In genomic region chr20:39277185-39277584, GRCh38 we compare ENCODE assay signal across 39 cellular contexts.
"Had no signal": no experiment of that assay in that cellular context is flagged by ENCODE, and none has a peak within 500 bp of the region (broad histone marks: within the 10 kb centered on the region; RNA-seq: fewer than 3 reads in every experiment).

No MANE protein-coding gene starts in this region.

- H3K9me3 Mint-ChIP-seq: activated naive CD4-positive, alpha-beta T cell treated with anti-CD3 and anti-CD28 coated beads, Interleukin-2, amount 50 U/mL, for 24 hours; activated naive CD8-positive, alpha-beta T cell treated with anti-CD3 and anti-CD28 coated beads, Interleukin-2, amount 10 ng/mL, durations not matched to agents 7 days and 5 days; activated T-helper 1 cell treated with anti-CD3 and anti-CD28 coated beads, Interleukin-12 subunit alpha, Interleukin-12 subunit beta, Interleukin-2, Interleukin-4 antibody, amounts not matched to agents 30 ng/mL and 10 ng/mL and 1 ng/mL, durations not matched to agents 14 hours and 24 hours and 36 hours; activated T-helper 17 cell treated with anti-CD3 and anti-CD28 coated beads, Interleukin-2, amount 50 U/mL, for 72 hours had no signal

- H3K36me3 ChIP-seq: adrenal gland, ascending aorta, brain microvascular endothelial cell, breast epithelium, cardiac muscle cell had no signal

- H3K27me3 Mint-ChIP-seq: activated naive CD4-positive, alpha-beta T cell treated with anti-CD3 and anti-CD28 coated beads, Interleukin-2, amount 10 ng/mL, durations not matched to agents 7 days and 5 days; activated naive CD8-positive, alpha-beta T cell treated with anti-CD3 and anti-CD28 coated beads for 36 hours had no signal

- H3K4me1 ChIP-seq: adrenal gland, ascending aorta, body of pancreas, breast epithelium had no signal

- H3K27me3 ChIP-seq: adrenal gland, ascending aorta, body of pancreas, brain microvascular endothelial cell, breast epithelium, cardiac muscle cell had no signal

- ATAC-seq: activated naive CD4-positive, alpha-beta T cell treated with anti-CD3 and anti-CD28 coated beads, Interleukin-2, amount 50 U/mL, for 72 hours; activated naive CD8-positive, alpha-beta T cell treated with anti-CD3 and anti-CD28 coated beads, Interleukin-2, amount 50 U/mL, for 24 hours; activated T-cell treated with anti-CD3 and anti-CD28 coated beads, Interleukin-2, amount 50 U/mL, for 4 hours; activated T-cell treated with anti-CD3 and anti-CD28 coated beads, Interleukin-2, amount 50 U/mL, for 72 hours; activated T-helper 17 cell treated with anti-CD3 and anti-CD28 coated beads, Interleukin-2, amount 50 U/mL, for 72 hours; body of pancreas had no signal

- H3K27ac Mint-ChIP-seq: activated naive CD4-positive, alpha-beta T cell treated with anti-CD3 and anti-CD28 coated beads for 36 hours; activated naive CD4-positive, alpha-beta T cell treated with anti-CD3 and anti-CD28 coated beads, Interleukin-2, amount 10 ng/mL, durations not matched to agents 7 days and 5 days; activated naive CD4-positive, alpha-beta T cell treated with anti-CD3 and anti-CD28 coated beads, Interleukin-2, amount 50 U/mL, for 24 hours; activated naive CD4-positive, alpha-beta T cell treated with anti-CD3 and anti-CD28 coated beads, Interleukin-2, amount 50 U/mL, for 72 hours; activated naive CD8-positive, alpha-beta T cell; activated naive CD8-positive, alpha-beta T cell treated with anti-CD3 and anti-CD28 coated beads for 36 hours; activated naive CD8-positive, alpha-beta T cell treated with anti-CD3 and anti-CD28 coated beads, Interleukin-2, amount 10 ng/mL, durations not matched to agents 7 days and 5 days; activated naive CD8-positive, alpha-beta T cell treated with anti-CD3 and anti-CD28 coated beads, Interleukin-2, amount 50 U/mL, for 24 hours; activated T-cell treated with anti-CD3 and anti-CD28 coated beads, Interleukin-2, amount 50 U/mL, for 72 hours; activated T-helper 1 cell treated with anti-CD3 and anti-CD28 coated beads, Interleukin-12 subunit alpha, Interleukin-12 subunit beta, Interleukin-2, Interleukin-4 antibody, amounts not matched to agents 30 ng/mL and 10 ng/mL and 1 ng/mL, durations not matched to agents 14 hours and 24 hours and 36 hours; activated T-helper 17 cell treated with anti-CD3 and anti-CD28 coated beads, Interleukin-2, amount 50 U/mL, for 72 hours; activated T-helper 2 cell treated with anti-CD3 and anti-CD28 coated beads, Interferon-gamma antibody, Interleukin-2, Interleukin-4, amounts not matched to agents 10 μg/mL and 5 μg/mL and 100 μg/mL, durations not matched to agents 14 hours and 24 hours and 36 hours; brain had no signal

- FAIRE-seq: astrocyte, bronchial epithelial cell, colon had no signal

- H3K27ac ChIP-seq: adrenal gland, ascending aorta, body of pancreas, brain microvascular endothelial cell, breast epithelium, cardiac muscle cell had no signal

- H3K4me3 Mint-ChIP-seq: activated naive CD4-positive, alpha-beta T cell treated with anti-CD3 and anti-CD28 coated beads for 36 hours; activated naive CD4-positive, alpha-beta T cell treated with anti-CD3 and anti-CD28 coated beads, Interleukin-2, amount 10 ng/mL, durations not matched to agents 7 days and 5 days; activated naive CD4-positive, alpha-beta T cell treated with anti-CD3 and anti-CD28 coated beads, Interleukin-2, amount 50 U/mL, for 24 hours; activated naive CD8-positive, alpha-beta T cell; activated naive CD8-positive, alpha-beta T cell treated with anti-CD3 and anti-CD28 coated beads for 36 hours; activated naive CD8-positive, alpha-beta T cell treated with anti-CD3 and anti-CD28 coated beads, Interleukin-2, amount 10 ng/mL, durations not matched to agents 7 days and 5 days; activated naive CD8-positive, alpha-beta T cell treated with anti-CD3 and anti-CD28 coated beads, Interleukin-2, amount 50 U/mL, for 24 hours; activated T-cell treated with anti-CD3 and anti-CD28 coated beads, Interleukin-2, amount 50 U/mL, for 4 hours; activated T-cell treated with anti-CD3 and anti-CD28 coated beads, Interleukin-2, amount 50 U/mL, for 72 hours; activated T-helper 1 cell treated with anti-CD3 and anti-CD28 coated beads, Interleukin-12 subunit alpha, Interleukin-12 subunit beta, Interleukin-2, Interleukin-4 antibody, amounts not matched to agents 30 ng/mL and 10 ng/mL and 1 ng/mL, durations not matched to agents 14 hours and 24 hours and 36 hours; activated T-helper 17 cell treated with anti-CD3 and anti-CD28 coated beads, Interleukin-2, amount 50 U/mL, for 72 hours; brain; central memory CD8-positive, alpha-beta T cell had no signal

- DNase-seq: activated effector memory CD4-positive, alpha-beta T cell treated with anti-CD3 and anti-CD28 coated beads, Interleukin-2, amount 50 U/mL, for 16 hours; activated effector memory CD4-positive, alpha-beta T cell treated with Interleukin-2 at 50 U/mL for 16 hours; activated gamma-delta T cell; activated gamma-delta T cell treated with Interleukin-2 at 50 U/mL for 16 hours; activated naive CD4-positive, alpha-beta T cell; activated naive CD4-positive, alpha-beta T cell treated with anti-CD3 and anti-CD28 coated beads for 36 hours; activated naive CD4-positive, alpha-beta T cell treated with anti-CD3 and anti-CD28 coated beads, Interleukin-2, amount 10 ng/mL, durations not matched to agents 7 days and 5 days; activated naive CD4-positive, alpha-beta T cell treated with anti-CD3 and anti-CD28 coated beads, Interleukin-2, amount 50 U/mL, for 16 hours; activated naive CD4-positive, alpha-beta T cell treated with Interleukin-2 at 50 U/mL for 16 hours; activated naive CD8-positive, alpha-beta T cell treated with anti-CD3 and anti-CD28 coated beads for 36 hours; activated naive CD8-positive, alpha-beta T cell treated with anti-CD3 and anti-CD28 coated beads, Interleukin-2, amount 10 ng/mL, durations not matched to agents 7 days and 5 days; activated naive CD8-positive, alpha-beta T cell treated with anti-CD3 and anti-CD28 coated beads, Interleukin-2, amount 50 U/mL, for 24 hours; activated T-cell treated with anti-CD3 and anti-CD28 coated beads, Interleukin-2, amount 50 U/mL, for 4 hours; activated T-cell treated with anti-CD3 and anti-CD28 coated beads, Interleukin-2, amount 50 U/mL, for 48 hours; activated T-cell treated with anti-CD3 and anti-CD28 coated beads, Interleukin-2, amount 50 U/mL, for 72 hours; adrenal gland; amniotic stem cell; amygdala; anterior cingulate cortex; aorta; body of pancreas; brain microvascular endothelial cell; caudate nucleus; central memory CD4-positive, alpha-beta T cell; cerebellar nuclear complex had no signal

- H3K4me3 ChIP-seq: adrenal gland, ascending aorta, body of pancreas, breast epithelium, cardiac muscle cell had no signal

- H3K9me3 ChIP-seq: adrenal gland, body of pancreas, breast epithelium had no signal

- H3K4me1 Mint-ChIP-seq: activated naive CD4-positive, alpha-beta T cell treated with anti-CD3 and anti-CD28 coated beads, Interleukin-2, amount 10 ng/mL, durations not matched to agents 7 days and 5 days; activated naive CD4-positive, alpha-beta T cell treated with anti-CD3 and anti-CD28 coated beads, Interleukin-2, amount 50 U/mL, for 24 hours; activated naive CD8-positive, alpha-beta T cell treated with anti-CD3 and anti-CD28 coated beads for 36 hours; activated naive CD8-positive, alpha-beta T cell treated with anti-CD3 and anti-CD28 coated beads, Interleukin-2, amount 10 ng/mL, durations not matched to agents 7 days and 5 days; activated naive CD8-positive, alpha-beta T cell treated with anti-CD3 and anti-CD28 coated beads, Interleukin-2, amount 50 U/mL, for 24 hours; activated T-helper 17 cell treated with anti-CD3 and anti-CD28 coated beads, Interleukin-2, amount 50 U/mL, for 72 hours; central memory CD8-positive, alpha-beta T cell had no signal

- H3K36me3 Mint-ChIP-seq: activated naive CD4-positive, alpha-beta T cell treated with anti-CD3 and anti-CD28 coated beads, Interleukin-2, amount 10 ng/mL, durations not matched to agents 7 days and 5 days; activated naive CD4-positive, alpha-beta T cell treated with anti-CD3 and anti-CD28 coated beads, Interleukin-2, amount 50 U/mL, for 24 hours; activated naive CD4-positive, alpha-beta T cell treated with anti-CD3 and anti-CD28 coated beads, Interleukin-2, amount 50 U/mL, for 72 hours; activated naive CD8-positive, alpha-beta T cell; activated naive CD8-positive, alpha-beta T cell treated with anti-CD3 and anti-CD28 coated beads for 36 hours; activated naive CD8-positive, alpha-beta T cell treated with anti-CD3 and anti-CD28 coated beads, Interleukin-2, amount 10 ng/mL, durations not matched to agents 7 days and 5 days; brain had no signal
